ENCODE assay signal across 20 cellular contexts in genomic region chr15:39468341-39468740, GRCh38.
DNase-seq lines count a peak whose midpoint lies in the region; ATAC-seq, FAIRE-seq and TF ChIP-seq lines count a peak whose summit lies in the region.
"Had no signal": no experiment of that assay in that cellular context is flagged by ENCODE, and none has a peak within 500 bp of the region (broad histone marks: within the 10 kb centered on the region; RNA-seq: fewer than 3 reads in every experiment).

No MANE protein-coding gene starts in this region.

- 36% methylated on average over 5 of the region's 5 CpGs for WGBS in GM12878 (ENCODE audit: insufficient coverage, insufficient replicate concordance, low lambda C conversion rate, missing lambda C conversion rate)
- WGBS in lung, 2 donors, result 49 to 64% methylated on average over 5 of the region's 5 CpGs

- TF ChIP-seq RAD21 in GM12878 (IDR thresholded peaks at IDR 0.05; ENCODE audit: insufficient read depth, low read depth, low read length), result no peak

- H3K36me3 ChIP-seq in GM12878 (ENCODE audit: control insufficient read depth in 2 of 2, insufficient read depth in 2 of 2, low read length in 1 of 2) (no peaks in the 10 kb centered on the region), lung (ENCODE audit: control insufficient read depth in 2 of 2, insufficient read depth in 2 of 2, low read length in 2 of 2) (no peaks in the 10 kb centered on the region), BE2C (no peaks in the 10 kb centered on the region)

- intact Hi-C loops in GM12878 (cut with micrococcal nuclease; ENCODE audit: unreplicated experiment), result no loop called here

- FAIRE-seq in GM12878 (lab: Jason Lieb, UNC), result no peak
- FAIRE-seq: colon, GM18507 had no signal

- SMC1A ChIA-PET in GM12878 (lab: Charles Lee; ENCODE audit: uncharacterized antibody, unreplicated experiment), result no interaction called here

- H3K79me2 ChIP-seq in GM12878 (ENCODE audit: control insufficient read depth, insufficient read depth, low read length), result no peaks in the 10 kb centered on the region

- TF ChIP-seq POLR2A in GM12878 (IDR thresholded peaks at IDR 0.05; ENCODE audit: low read depth, low read length), result no peak

- H3K4me3 ChIP-seq in GM12878, result no peak overlapping the region
- H3K4me3 ChIP-seq in lung, result no peak overlapping the region
- H3K4me3 ChIP-seq in BE2C (ENCODE audit: low read depth, low read length), result no peak overlapping the region

- in situ Hi-C loops in GM12878 (cut with MboI), result no loop called here

- no peak for TF ChIP-seq CTCF in GM12878 (IDR thresholded peaks at IDR 0.05 in 2 of 3, conservative IDR thresholded peaks at IDR 0.05 in 1 of 3; ENCODE audit: control insufficient read depth in 2 of 3, extremely low read depth in 1 of 3, insufficient read depth in 1 of 3, low read depth in 3 of 3, low read length in 3 of 3)
- TF ChIP-seq CTCF in lung (IDR thresholded peaks at IDR 0.05; ENCODE audit: control extremely low read depth, extremely low read depth), result no peak
- TF ChIP-seq CTCF in BE2C (IDR thresholded peaks at IDR 0.05; ENCODE audit: low read depth, low read length), result no peak

- H3K27me3 ChIP-seq in GM12878 (replicated peaks in 1 of 2; ENCODE audit: control insufficient read depth in 2 of 2, insufficient read depth in 2 of 2, low read length in 1 of 2) (no peaks in the 10 kb centered on the region), lung (ENCODE audit: control insufficient read depth, insufficient read depth) (no peaks in the 10 kb centered on the region), BE2C (no peaks in the 10 kb centered on the region)
- H3K27me3 ChIP-seq: foreskin keratinocyte had no signal

- peak; percentile 82 to 85 for DNase-seq in AML-193 (lab: John Stamatoyannopoulos, UW)
- DNase-seq in NOMO-1 (lab: John Stamatoyannopoulos, UW; ENCODE audit: unreplicated experiment in 2 of 2), result peak; percentile 86 to 97
- DNase-seq in GM12878 (ENCODE audit: low read depth, low spot score), result no peak
- DNase-seq in lung (ENCODE audit: low spot score), result no peak
- no peak for DNase-seq in BE2C
- DNase-seq in amygdala (lab: John Stamatoyannopoulos, UW), result no peak
- no peak for DNase-seq in T1000 (lab: John Stamatoyannopoulos, UW)
- DNase-seq: activated CD4-positive, alpha-beta T cell treated with anti-CD3 and anti-CD28 coated beads, Interleukin-2, amount 10 ng/mL, durations not matched to agents 7 days and 5 days; activated naive CD4-positive, alpha-beta T cell treated with Interleukin-2 at 50 U/mL for 16 hours; CD4-positive, alpha-beta memory T cell; DMS79; foreskin keratinocyte; HCEC 1CT; NCI-H187; NK-92 treated with Interleukin-12 subunit alpha and Interleukin-12 subunit beta, amount 100 ng/mL, for 24 hours; stimulated activated naive CD4-positive, alpha-beta T cell treated with Interleukin-2 at 50 U/mL for 16 hours had no signal

- no peak overlapping the region for H3K9ac ChIP-seq in GM12878 (ENCODE audit: control insufficient read depth, insufficient read depth, low read length)

- H3K9me3 ChIP-seq in GM12878 (replicated peaks; ENCODE audit: control insufficient read depth, insufficient read depth, low read length) (no peaks in the 10 kb centered on the region; the same call in 2 of the 3 replicates), lung (ENCODE audit: control insufficient read depth in 2 of 2, insufficient read depth in 1 of 2, low read length in 1 of 2) (peaks cover 0 to 3% of the 10 kb centered on the region in 2 donors), BE2C (no peaks in the 10 kb centered on the region)

- ATAC-seq in GM12878 (no peak), lung (ENCODE audit: insufficient read depth, low FRiP score) (peak; percentile 45), HG03045 (IDR thresholded peaks at IDR 0.05; ENCODE audit: unreplicated experiment) (no peak)
- ATAC-seq: foreskin keratinocyte, Right ventricle myocardium inferior had no signal

- H2AFZ ChIP-seq in GM12878 (ENCODE audit: control insufficient read depth, low read depth, low read length), result peak overlapping the region; percentile 9; the same call in 1 of the 2 replicates

- POLR2A ChIA-PET in GM12878 (lab: Charles Lee), result no interaction called here

- no peaks in the 10 kb centered on the region for H4K20me1 ChIP-seq in GM12878 (ENCODE audit: control insufficient read depth, insufficient read depth)

- RAD21 ChIA-PET in GM12878 (lab: Charles Lee; ENCODE audit: unreplicated experiment), result no interaction called here

- H3K27ac ChIP-seq in GM12878 (ENCODE audit: control insufficient read depth, insufficient read depth) (no peak overlapping the region), lung (ENCODE audit: low read depth in 1 of 2, low read length in 1 of 2) (peak overlapping the region in 1 of 2 donors; percentile 58)
- H3K27ac ChIP-seq: foreskin keratinocyte had no signal

- H3K4me1 ChIP-seq in GM12878 (ENCODE audit: control insufficient read depth, insufficient read depth, low read length), result no peaks in the 10 kb centered on the region
- H3K4me1 ChIP-seq in lung (ENCODE audit: control insufficient read depth in 2 of 2, insufficient read depth in 2 of 2, low read length in 2 of 2), result peaks cover 0 to 3% of the 10 kb centered on the region in 2 donors
- no peaks in the 10 kb centered on the region for H3K4me1 ChIP-seq in BE2C
- H3K4me1 ChIP-seq: foreskin keratinocyte had no signal

- no peak overlapping the region for H3K4me2 ChIP-seq in GM12878 (ENCODE audit: control insufficient read depth, insufficient read depth)

- CTCF ChIA-PET in GM12878 (lab: Yijun Ruan, JAX), result no interaction called here

- BruUV-seq in GM12878 (replicated peaks; lab: Mats Ljungman, UMichigan), result no TSS peak

- TF ChIP-seq EP300 in GM12878 (IDR thresholded peaks at IDR 0.05; ENCODE audit: borderline replicate concordance in 1 of 2, control insufficient read depth in 1 of 2, low read depth in 2 of 2, low read length in 2 of 2), result no peak

TF ChIP-seq in GM12878, 131 proteins besides CTCF, POLR2A, EP300 and RAD21 (continues in another document):
- TF ChIP-seq ZNF687 (IDR thresholded peaks at IDR 0.05) (no peak), ESRRA (IDR thresholded peaks at IDR 0.05; ENCODE audit: low read length) (no peak), NBN (IDR thresholded peaks at IDR 0.05) (no peak), RELB (IDR thresholded peaks at IDR 0.05; ENCODE audit: low read depth) (no peak), SMARCA5 (IDR thresholded peaks at IDR 0.05) (no peak), TCF3 (IDR thresholded peaks at IDR 0.05; ENCODE audit: borderline replicate concordance, insufficient read depth, low read depth, low read length) (no peak), BCL3 (IDR thresholded peaks at IDR 0.05; ENCODE audit: borderline replicate concordance, insufficient read depth, low read depth, low read length, poor library complexity, severe bottlenecking) (no peak)

Comparison
In these comparisons a context has a peak if more than half of its experiments do, and no peak if none do; other contexts are left out.
1. DNase-seq: peak in AML-193 (2 of 2) and NOMO-1 (2 of 2); none in GM12878 (single experiment), lung (single experiment), BE2C (single experiment), amygdala (0 of 56) and T1000 (single experiment).